13 cellular contexts compared by ENCODE assay signal in genomic region chr16:23877107-23878070, GRCh38. TPM values are rescaled to one million over a fixed set of nuclear protein-coding genes. Genes with fewer than 3 reads are reported as not detected.
DNase-seq lines count a peak whose midpoint lies in the region; TF ChIP-seq lines count a peak whose summit lies in the region.
"Had no signal": no experiment of that assay in that cellular context is flagged by ENCODE, and none has a peak within 500 bp of the region (broad histone marks: within the 10 kb centered on the region; RNA-seq: fewer than 3 reads in every experiment).

No MANE protein-coding gene starts in this region.

- DNase-seq in ACHN (peak; percentile 8), GDM1 (lab: John Stamatoyannopoulos, UW) (peak; percentile 16), OCI-M1 (lab: John Stamatoyannopoulos, UW) (peak; percentile 59), testis (no peak), esophagus muscularis mucosa (ENCODE audit: extremely low spot score) (no peak), NCI-H1048 (lab: John Stamatoyannopoulos, UW) (no peak), T-helper 9 cell (no peak)
- DNase-seq: activated effector memory CD4-positive, alpha-beta T cell treated with anti-CD3 and anti-CD28 coated beads, Interleukin-2, amount 50 U/mL, for 16 hours; COR-L47; heart left ventricle; NCI-H524 treated with DMSO at 0.1 percent for 48 hours had no signal

- H3K36me3 ChIP-seq in testis (ENCODE audit: low read depth, missing control alignments): no peaks in the 10 kb centered on the region
- H3K36me3 ChIP-seq in esophagus muscularis mucosa: no peaks in the 10 kb centered on the region
- H3K36me3 ChIP-seq: heart left ventricle, right atrium auricular region had no signal

- TF ChIP-seq CTCF in testis (IDR thresholded peaks at IDR 0.05): peak in 1 of 3 experiments; percentile 8
- peak in 1 of 3 experiments; percentile 13 for TF ChIP-seq CTCF in esophagus muscularis mucosa (IDR thresholded peaks at IDR 0.05)

- no peak for TF ChIP-seq POLR2A in testis (IDR thresholded peaks at IDR 0.05)
- no peak for TF ChIP-seq POLR2A in esophagus muscularis mucosa (IDR thresholded peaks at IDR 0.05; ENCODE audit: low read depth)

- no peak overlapping the region for H3K27ac ChIP-seq in testis
- H3K27ac ChIP-seq in esophagus muscularis mucosa (replicated peaks in 1 of 4): no peak overlapping the region
- H3K27ac ChIP-seq: right atrium auricular region had no signal

- H3K27ac Mint-ChIP-seq in dendritic cell treated with granulocyte-macrophage colony-stimulating factor and Interleukin-4, amounts not matched to agents 40 ng/mL and 50 ng/mL, for 4 days: peak overlapping the region; percentile 10

- H3K4me1 ChIP-seq in testis: no peaks in the 10 kb centered on the region
- no peaks in the 10 kb centered on the region for H3K4me1 ChIP-seq in esophagus muscularis mucosa
- H3K4me1 ChIP-seq: right atrium auricular region had no signal

- in situ Hi-C loops in ACHN (cut with HindIII; ENCODE audit: low pct_ligation_motif_present, low pct_unique_long_range_greater_than_20kb, low sequenced_read_pairs): no loop called here

- H3K4me1 Mint-ChIP-seq in dendritic cell treated with granulocyte-macrophage colony-stimulating factor and Interleukin-4, amounts not matched to agents 40 ng/mL and 50 ng/mL, for 4 days (ENCODE audit: low read depth): peaks cover 72% of the 10 kb centered on the region

- 92% methylated on average over 9 of the region's 9 CpGs for WGBS in testis, 2 donors
- 91% methylated on average over 9 of the region's 9 CpGs for WGBS in esophagus muscularis mucosa

- no peaks in the 10 kb centered on the region for H3K9me3 Mint-ChIP-seq in dendritic cell treated with granulocyte-macrophage colony-stimulating factor and Interleukin-4, amounts not matched to agents 40 ng/mL and 50 ng/mL, for 4 days

- H3K4me3 Mint-ChIP-seq in dendritic cell treated with granulocyte-macrophage colony-stimulating factor and Interleukin-4, amounts not matched to agents 40 ng/mL and 50 ng/mL, for 4 days: no peak overlapping the region

- intact Hi-C loops in dendritic cell treated with granulocyte-macrophage colony-stimulating factor and Interleukin-4, amounts not matched to agents 40 ng/mL and 50 ng/mL, for 4 days (cut with micrococcal nuclease): no loop called here
- intact Hi-C loops in testis (cut with DNase I; ENCODE audit: low total_unique reads): no loop called here
- intact Hi-C loops in esophagus muscularis mucosa (cut with DNase I): no loop called here

- H3K4me3 ChIP-seq in testis (no peak overlapping the region), esophagus muscularis mucosa (no peak overlapping the region)
- H3K4me3 ChIP-seq: heart left ventricle, right atrium auricular region had no signal

- H3K36me3 Mint-ChIP-seq in dendritic cell treated with granulocyte-macrophage colony-stimulating factor and Interleukin-4, amounts not matched to agents 40 ng/mL and 50 ng/mL, for 4 days (ENCODE audit: low read depth): no peaks in the 10 kb centered on the region

- no peaks in the 10 kb centered on the region for H3K27me3 Mint-ChIP-seq in dendritic cell treated with granulocyte-macrophage colony-stimulating factor and Interleukin-4, amounts not matched to agents 40 ng/mL and 50 ng/mL, for 4 days

- H3K9me3 ChIP-seq in testis: no peaks in the 10 kb centered on the region
- no peaks in the 10 kb centered on the region for H3K9me3 ChIP-seq in esophagus muscularis mucosa
- H3K9me3 ChIP-seq: heart left ventricle, right atrium auricular region had no signal

- TF ChIP-seq EP300 in esophagus muscularis mucosa (IDR thresholded peaks at IDR 0.05): no peak

- H3K27me3 ChIP-seq in testis (no peaks in the 10 kb centered on the region), esophagus muscularis mucosa (no peaks in the 10 kb centered on the region)
- H3K27me3 ChIP-seq: right atrium auricular region had no signal

RNA-seq across cellular contexts. Expression of gene PRKCB, which starts 41.6 kb away (rescaled TPM):
- 10 to 100 TPM; 26.6 to 49.7 TPM for total RNA-seq in testis
- 25.5 TPM for polyA plus RNA-seq in testis (ENCODE audit: insufficient read depth, low read depth, low replicate concordance)
- 10 to 100 TPM in 2 of 4 donors, 1 to 10 TPM in 2; 5.8 to 15.6 (median 9.7) TPM for total RNA-seq in esophagus muscularis mucosa

Comparison
In these comparisons a context has a peak if more than half of its experiments do, and no peak if none do; other contexts are left out.
1. DNase-seq: peak in ACHN (single experiment), GDM1 (single experiment) and OCI-M1 (single experiment); none in testis (single experiment), esophagus muscularis mucosa (single experiment), NCI-H1048 (single experiment) and T-helper 9 cell (single experiment).